ENCODE assay signal across 10 cellular contexts in the genomic region with DNA sequence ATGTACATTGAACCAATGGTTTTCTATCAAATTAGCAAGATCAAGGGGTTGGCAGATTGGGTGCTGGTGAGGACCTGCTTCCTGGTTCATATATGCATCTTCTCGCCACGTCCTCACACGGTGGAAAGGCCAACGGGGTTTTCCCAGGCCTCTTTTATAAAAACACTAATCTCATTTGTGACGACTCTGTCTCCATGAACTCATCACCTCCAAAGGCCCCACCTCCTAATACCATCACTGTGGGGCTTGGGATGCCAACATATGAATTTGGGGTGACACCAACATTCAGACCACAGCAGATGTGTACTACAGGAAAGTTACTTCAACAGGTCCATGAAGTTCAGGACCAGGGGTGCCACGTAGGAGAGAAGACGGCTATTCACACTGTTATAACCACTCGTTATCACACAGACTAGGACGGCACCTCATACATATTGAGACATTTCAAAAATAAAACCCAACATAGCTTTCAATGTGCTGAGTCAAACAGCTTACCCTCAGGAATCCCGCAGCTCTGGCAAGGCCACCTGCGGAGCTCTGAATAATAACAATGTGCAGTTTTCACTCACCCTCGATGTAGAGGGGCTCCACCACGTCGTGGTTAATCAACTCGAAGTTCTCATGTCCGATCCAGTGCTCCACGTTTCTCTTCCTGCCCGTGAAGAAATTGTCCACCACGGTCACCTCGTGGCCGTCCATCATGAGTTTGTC. TPM values are rescaled to one million over a fixed set of nuclear protein-coding genes. Genes with fewer than 3 reads are reported as not detected.
DNase-seq lines count a peak whose midpoint lies in the region; ATAC-seq, FAIRE-seq and TF ChIP-seq lines count a peak whose summit lies in the region.
"Had no signal": no experiment of that assay in that cellular context is flagged by ENCODE, and none has a peak within 500 bp of the region (broad histone marks: within the 10 kb centered on the region; RNA-seq: fewer than 3 reads in every experiment).

No MANE protein-coding gene starts in this region.

- FAIRE-seq in D721Med (lab: Jason Lieb, UNC): no peak
- FAIRE-seq: islet of Langerhans had no signal

- peaks cover 45% of the 10 kb centered on the region for H3K79me2 ChIP-seq in GM23338 (replicated peaks; ENCODE audit: insufficient read depth)

- no peaks in the 10 kb centered on the region for H3K27me3 ChIP-seq in GM23338 (ENCODE audit: insufficient read depth)

- H3K9me2 ChIP-seq in GM23338 (ENCODE audit: insufficient read depth): no peaks in the 10 kb centered on the region

- H2AFZ ChIP-seq in GM23338: no peak overlapping the region

- no peaks in the 10 kb centered on the region for H3F3A ChIP-seq in GM23338 (replicated peaks; ENCODE audit: low read depth)

- H3K4me1 ChIP-seq in GM23338 (ENCODE audit: insufficient read depth): peaks cover 21% of the 10 kb centered on the region; the same call in 1 of the 2 replicates

- peaks cover 3% of the 10 kb centered on the region for H3K27me3 Mint-ChIP-seq in GM23338 (ENCODE audit: insufficient read depth, low read depth, poor library complexity)
- no peaks in the 10 kb centered on the region for H3K27me3 Mint-ChIP-seq in T-helper 17 cell
- peaks cover under 1% of the 10 kb centered on the region for H3K27me3 Mint-ChIP-seq in nephron progenitor cell (ENCODE audit: low read depth, poor library complexity)

- no peaks in the 10 kb centered on the region; the same call in 2 of the 3 replicates for H3K9me3 Mint-ChIP-seq in GM23338
- no peaks in the 10 kb centered on the region for H3K9me3 Mint-ChIP-seq in nephron progenitor cell

- H3K27ac ChIP-seq in GM23338 (ENCODE audit: low read depth): no peak overlapping the region

- peaks cover 12% of the 10 kb centered on the region; the same call in 1 of the 2 replicates for H4K20me1 ChIP-seq in GM23338 (replicated peaks; ENCODE audit: insufficient read depth)

- H3K4me3 ChIP-seq in GM23338: no peak overlapping the region

- TF ChIP-seq CTCF in GM23338 (conservative IDR thresholded peaks at IDR 0.05; ENCODE audit: low read depth in 2 of 2): no peak
- TF ChIP-seq CTCF in nephron progenitor cell (IDR thresholded peaks at IDR 0.05): no peak
- TF ChIP-seq CTCF in D721Med (IDR thresholded peaks at IDR 0.05; ENCODE audit: insufficient read depth, missing control alignments): no peak

- H3K4me1 Mint-ChIP-seq in GM23338: peaks cover 29% of the 10 kb centered on the region
- peaks cover 57% of the 10 kb centered on the region for H3K4me1 Mint-ChIP-seq in T-helper 17 cell
- peaks cover 40% of the 10 kb centered on the region for H3K4me1 Mint-ChIP-seq in nephron progenitor cell

- H3K4me2 ChIP-seq in GM23338: no peak overlapping the region

- no peaks in the 10 kb centered on the region for H3K9me3 ChIP-seq in T-helper 17 cell (ENCODE audit: control insufficient read depth, low read length, poor library complexity, severe bottlenecking)

- peaks cover 36% of the 10 kb centered on the region for H3K36me3 Mint-ChIP-seq in GM23338 (ENCODE audit: low read depth)
- H3K36me3 Mint-ChIP-seq in T-helper 17 cell (ENCODE audit: low read depth): peaks cover 22% of the 10 kb centered on the region
- peaks cover 74% of the 10 kb centered on the region for H3K36me3 Mint-ChIP-seq in nephron progenitor cell (ENCODE audit: low read depth)

- no peak for DNase-seq in GM23338 (ENCODE audit: low spot score)
- DNase-seq in T-helper 17 cell: peak; percentile 27 to 60 (median 56)
- DNase-seq in activated effector memory CD4-positive, alpha-beta T cell treated with anti-CD3 and anti-CD28 coated beads, Interleukin-2, amount 50 U/mL, for 16 hours: peak; percentile 86
- DNase-seq in nephron progenitor cell: no peak
- no peak for DNase-seq in D721Med (ENCODE audit: insufficient read length, low spot score)
- DNase-seq in NCI-H1436 (lab: John Stamatoyannopoulos, UW): no peak
- no peak for DNase-seq in mucosa of gallbladder (ENCODE audit: low spot score)
- DNase-seq: Right ventricle myocardium superior had no signal

- ATAC-seq in GM23338 (no peak), T-helper 17 cell (peak; percentile 92), GM21528 (IDR thresholded peaks at IDR 0.05; ENCODE audit: low FRiP score, unreplicated experiment) (no peak)

- no peak overlapping the region for H3K4me3 Mint-ChIP-seq in GM23338
- peak overlapping the region; percentile 84 for H3K4me3 Mint-ChIP-seq in T-helper 17 cell
- no peak overlapping the region for H3K4me3 Mint-ChIP-seq in nephron progenitor cell

- H3K27ac Mint-ChIP-seq in GM23338: peak overlapping the region; percentile 60; the same call in 1 of the 2 replicates
- peak overlapping the region; percentile 100 for H3K27ac Mint-ChIP-seq in T-helper 17 cell
- peak overlapping the region; percentile 91 for H3K27ac Mint-ChIP-seq in nephron progenitor cell

- H3K36me3 ChIP-seq in GM23338 (ENCODE audit: insufficient read depth): peaks cover 9% of the 10 kb centered on the region; the same call in 1 of the 2 replicates

TF ChIP-seq in GM23338, 12 proteins besides CTCF, POLR2A, EP300 and RAD21:
- no peak for TF ChIP-seq EZH2 (IDR thresholded peaks at IDR 0.05; ENCODE audit: low read depth, unreplicated experiment)
- no peak for TF ChIP-seq ZNF331 (CRISPR knock-in tag; IDR thresholded peaks at IDR 0.05; ENCODE audit: low read depth)
- TF ChIP-seq CREB1 (CRISPR knock-in tag; IDR thresholded peaks at IDR 0.05; ENCODE audit: low read depth): no peak
- TF ChIP-seq STAT1 (IDR thresholded peaks at IDR 0.05; ENCODE audit: unreplicated experiment): no peak
- TF ChIP-seq ZNF114 (CRISPR knock-in tag; IDR thresholded peaks at IDR 0.05): no peak
- no peak for TF ChIP-seq EZH2phosphoT487 (IDR thresholded peaks at IDR 0.05; ENCODE audit: unreplicated experiment)
- no peak for TF ChIP-seq NANOG (IDR thresholded peaks at IDR 0.05; ENCODE audit: borderline replicate concordance)

RNA-seq across cellular contexts. Expression of a gene that starts 49.3 kb away (rescaled TPM):
- 50.2 and 131 TPM in 2 replicates for total RNA-seq in GM23338 (2014; rRNA removed; shearing (Covaris generic))
- polyA plus RNA-seq in GM23338 (2016; fragmentation: Nextera tagmentation; extraction: Ambion mirVana): 38.4 and 48.7 TPM in 2 replicates
- 100 to 1,000 TPM in 1 of 2 donors, 10 to 100 TPM in 1; 96.4 to 106 TPM for total RNA-seq in T-helper 17 cell
- total RNA-seq in mucosa of gallbladder: 45.8 TPM

Comparison
In these comparisons a context has a peak if more than half of its experiments do, and no peak if none do; other contexts are left out.
1. DNase-seq: peak in T-helper 17 cell (3 of 3) and activated effector memory CD4-positive, alpha-beta T cell treated with anti-CD3 and anti-CD28 coated beads, Interleukin-2, amount 50 U/mL, for 16 hours (single experiment); none in GM23338 (single experiment), nephron progenitor cell (single experiment), D721Med (single experiment), NCI-H1436 (single experiment) and mucosa of gallbladder (single experiment).
2. Peak in every context shown above with its lines, with median percentiles within 50 percentile points of each other: H3K27ac Mint-ChIP-seq.